8 cellular contexts compared by ENCODE assay signal in genomic region chr14:89618821-89619551, GRCh38.
A peak's percentile ranks its signal among the peaks of the same experiment; 100 is the strongest.
DNase-seq lines count a peak whose midpoint lies in the region; ATAC-seq and TF ChIP-seq lines count a peak whose summit lies in the region.

No MANE protein-coding gene starts in this region.

- 0 to 1% methylated on average over 30 to 33 of the region's 66 CpGs for WGBS in lower leg skin, 2 donors

- POLR2A ChIA-PET in activated CD4-positive, alpha-beta T cell treated with anti-CD3 and anti-CD28 coated beads, Interleukin-2, amount 10 ng/mL, durations not matched to agents 7 days and 5 days (lab: Charles Lee) = no interaction called here

- ATAC-seq in GM18861 (IDR thresholded peaks at IDR 0.05; ENCODE audit: unreplicated experiment) = peak; percentile 56
- ATAC-seq in HG03045 (IDR thresholded peaks at IDR 0.05; ENCODE audit: unreplicated experiment) = peak; percentile 68

- peaks cover 10% of the 10 kb centered on the region for H3K36me3 Mint-ChIP-seq in activated CD4-positive, alpha-beta T cell treated with anti-CD3 and anti-CD28 coated beads, Interleukin-2, amount 10 ng/mL, durations not matched to agents 7 days and 5 days (ENCODE audit: low read depth)

- H3K27me3 Mint-ChIP-seq in activated CD4-positive, alpha-beta T cell treated with anti-CD3 and anti-CD28 coated beads, Interleukin-2, amount 10 ng/mL, durations not matched to agents 7 days and 5 days = no peaks in the 10 kb centered on the region

- intact Hi-C loops in lower leg skin (cut with DNase I; ENCODE audit: low total_unique reads) = no loop called here

- peak overlapping the region; percentile 69 to 81 for H3K9ac ChIP-seq in duodenal mucosa (ENCODE audit: low read depth in 1 of 2, low read length in 2 of 2)

- peak overlapping the region; percentile 89 for H3K4me3 Mint-ChIP-seq in activated CD4-positive, alpha-beta T cell treated with anti-CD3 and anti-CD28 coated beads, Interleukin-2, amount 10 ng/mL, durations not matched to agents 7 days and 5 days

- DNase-seq in AG08395 (ENCODE audit: low spot score) (peak; percentile 81), NCI-H510A (lab: John Stamatoyannopoulos, UW) (peak; percentile 45), lower leg skin (ENCODE audit: low spot score in 2 of 2) (peak; percentile 51 to 94)
- DNase-seq in activated CD4-positive, alpha-beta T cell treated with anti-CD3 and anti-CD28 coated beads, Interleukin-2, amount 10 ng/mL, durations not matched to agents 7 days and 5 days = peak; percentile 75
- DNase-seq in stimulated activated CD4-positive, alpha-beta T cell treated with anti-CD3 and anti-CD28 coated beads, TNF-alpha, amount 100 ng/mL, for 1 hour (ENCODE audit: low read depth in 3 of 3, low spot score in 1 of 3) = peak in 2 of 3 donors; percentile 15 to 51

- H3K9me3 Mint-ChIP-seq in activated CD4-positive, alpha-beta T cell treated with anti-CD3 and anti-CD28 coated beads, Interleukin-2, amount 10 ng/mL, durations not matched to agents 7 days and 5 days = no peaks in the 10 kb centered on the region

- TF ChIP-seq POLR2A in lower leg skin (IDR thresholded peaks at IDR 0.05) = no peak

- H3K27ac ChIP-seq in duodenal mucosa (ENCODE audit: low read depth, low read length) = peak overlapping the region; percentile 58

- H3K36me3 ChIP-seq in duodenal mucosa (ENCODE audit: control insufficient read depth in 1 of 2, insufficient read depth in 2 of 2, low read length in 2 of 2) = no peaks in the 10 kb centered on the region

- no peaks in the 10 kb centered on the region for H3K27me3 ChIP-seq in duodenal mucosa (ENCODE audit: control insufficient read depth in 1 of 2, insufficient read depth in 2 of 2, low read length in 2 of 2)

- H3K4me3 ChIP-seq in duodenal mucosa (ENCODE audit: low read depth in 1 of 2, low read length in 2 of 2) = peak overlapping the region; percentile 86 to 89
- H3K4me3 ChIP-seq in lower leg skin (ENCODE audit: low read depth, poor library complexity, severe bottlenecking) = peak overlapping the region; percentile 62

- CTCF ChIA-PET in activated CD4-positive, alpha-beta T cell treated with anti-CD3 and anti-CD28 coated beads, Interleukin-2, amount 10 ng/mL, durations not matched to agents 7 days and 5 days (lab: Charles Lee) = interaction anchor here (0.6 to 1.4 kb wide), 4 partner anchors 11 to 84 kb away, joined by 3 to 4 read pairs (median 4); no protein-coding TSS in a partner anchor

- H3K4me1 Mint-ChIP-seq in activated CD4-positive, alpha-beta T cell treated with anti-CD3 and anti-CD28 coated beads, Interleukin-2, amount 10 ng/mL, durations not matched to agents 7 days and 5 days = peaks cover 63% of the 10 kb centered on the region

- no peak for TF ChIP-seq CTCF in lower leg skin (IDR thresholded peaks at IDR 0.05)

- H3K4me1 ChIP-seq in duodenal mucosa (ENCODE audit: control insufficient read depth in 1 of 2, insufficient read depth in 2 of 2, low read length in 2 of 2) = peaks cover 33 to 43% of the 10 kb centered on the region in 2 donors

- no peaks in the 10 kb centered on the region for H3K9me3 ChIP-seq in duodenal mucosa (ENCODE audit: control insufficient read depth in 1 of 2, low read length in 2 of 2)

- peak overlapping the region; percentile 97 for H3K27ac Mint-ChIP-seq in activated CD4-positive, alpha-beta T cell treated with anti-CD3 and anti-CD28 coated beads, Interleukin-2, amount 10 ng/mL, durations not matched to agents 7 days and 5 days

Comparison
In these comparisons a context has a peak if more than half of its experiments do, and no peak if none do; other contexts are left out.
1. Peak in every context shown above with its lines: DNase-seq, ATAC-seq, H3K4me3 ChIP-seq and H3K27ac ChIP-seq.